Comparison of ENCODE assay signal across 10 cellular contexts in the genomic region with DNA sequence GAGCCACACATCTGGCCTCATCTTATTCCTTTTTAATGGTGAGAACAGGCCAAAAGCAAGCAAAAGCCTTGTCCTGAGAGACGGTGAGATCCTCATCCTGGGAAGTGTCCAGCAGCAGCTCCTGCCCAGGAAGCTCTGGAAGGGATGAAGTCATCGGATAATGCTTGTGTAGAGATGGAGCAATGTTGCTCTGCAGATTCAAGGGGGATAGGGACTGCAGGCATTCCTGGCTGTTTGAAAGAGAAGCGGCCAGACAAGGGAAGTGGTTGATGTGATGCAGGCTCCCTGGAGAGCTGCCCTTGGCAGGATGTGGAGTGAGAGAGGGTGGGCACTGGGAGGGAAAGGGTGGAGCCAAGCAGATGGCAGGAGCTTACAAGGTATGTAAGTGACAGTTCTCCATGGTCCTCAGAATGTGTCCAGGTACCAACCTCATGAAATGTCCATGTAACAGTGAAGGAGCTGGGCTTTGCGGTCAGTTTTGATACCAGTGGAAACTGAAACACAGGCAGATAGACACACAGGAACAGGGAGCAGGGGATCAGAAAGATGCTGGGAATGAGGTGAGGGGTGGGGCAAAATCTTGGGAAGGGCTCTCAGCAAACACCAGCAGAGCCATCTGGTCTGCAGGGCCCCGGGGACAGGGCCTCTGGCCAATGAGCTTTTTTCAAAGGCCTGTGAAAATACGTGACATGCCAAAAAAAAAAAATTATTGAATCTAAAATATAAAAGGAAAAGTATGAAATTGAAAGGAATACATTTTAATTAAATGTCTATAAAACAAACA. TPM values are rescaled to one million over a fixed set of nuclear protein-coding genes. Genes with fewer than 3 reads are reported as not detected.
DNase-seq lines count a peak whose midpoint lies in the region; ATAC-seq and TF ChIP-seq lines count a peak whose summit lies in the region.
"Had no signal": no experiment of that assay in that cellular context is flagged by ENCODE, and none has a peak within 500 bp of the region (broad histone marks: within the 10 kb centered on the region; RNA-seq: fewer than 3 reads in every experiment).

No MANE protein-coding gene starts in this region.

- H3K4me3 ChIP-seq in H7 (ENCODE audit: insufficient read depth, low read depth, low read length): no peak overlapping the region
- no peak overlapping the region for H3K4me3 ChIP-seq in gastroesophageal sphincter
- H3K4me3 ChIP-seq in gastrocnemius medialis: no peak overlapping the region
- H3K4me3 ChIP-seq: PC-9, suprapubic skin had no signal

- H3K27ac ChIP-seq in gastroesophageal sphincter (peak overlapping the region in 3 of 4 donors; percentile 62 to 75 (median 67)), gastrocnemius medialis (peak overlapping the region; percentile 14 to 41 (median 26))
- H3K27ac ChIP-seq: PC-9, suprapubic skin had no signal

- H3K27me3 ChIP-seq in H7 (ENCODE audit: control insufficient read depth, insufficient read depth, low read length) (no peaks in the 10 kb centered on the region), gastroesophageal sphincter (no peaks in the 10 kb centered on the region), gastrocnemius medialis (no peaks in the 10 kb centered on the region)
- H3K27me3 ChIP-seq: suprapubic skin had no signal

- intact Hi-C loops in gastrocnemius medialis (cut with DNase I; ENCODE audit: low total_unique reads): no loop called here

- WGBS in gastroesophageal sphincter (ENCODE audit: low coverage in 1 of 2), 2 donors: 31 to 39% methylated on average over 3 to 5 of the region's 6 CpGs

- in situ Hi-C loops in gastrocnemius medialis (cut with MboI; ENCODE audit: low sequenced_read_pairs in 4 of 4): loop anchor here (5.0 to 10.0 kb wide), 5 partner anchors 32 to 305 kb away; no protein-coding TSS in a partner anchor

- no peaks in the 10 kb centered on the region for H3K36me3 ChIP-seq in H7 (replicated peaks; ENCODE audit: control insufficient read depth, insufficient read depth, low read length)
- no peaks in the 10 kb centered on the region for H3K36me3 ChIP-seq in gastroesophageal sphincter
- H3K36me3 ChIP-seq in gastrocnemius medialis: no peaks in the 10 kb centered on the region
- H3K36me3 ChIP-seq: suprapubic skin had no signal

- peak; percentile 53 for DNase-seq in H7
- DNase-seq in gastrocnemius medialis: peak in 1 of 2 donors; percentile 18
- DNase-seq in ecto neural progenitor cell (ENCODE audit: low spot score): no peak
- DNase-seq in NCI-H774 (lab: John Stamatoyannopoulos, UW): no peak
- no peak for DNase-seq in SKM-1 treated with dmso at 0.1 percent for 144 hours (lab: John Stamatoyannopoulos, UW; ENCODE audit: unreplicated experiment)
- DNase-seq in OCI-M1 (lab: John Stamatoyannopoulos, UW): no peak
- DNase-seq: PC-9 had no signal

- TF ChIP-seq POLR2A in gastroesophageal sphincter (IDR thresholded peaks at IDR 0.05) (no peak), gastrocnemius medialis (IDR thresholded peaks at IDR 0.05) (no peak)

- H3K9me3 ChIP-seq in gastroesophageal sphincter (no peaks in the 10 kb centered on the region), gastrocnemius medialis (no peaks in the 10 kb centered on the region)
- H3K9me3 ChIP-seq: suprapubic skin had no signal

- TF ChIP-seq EP300 in gastroesophageal sphincter (IDR thresholded peaks at IDR 0.05): no peak

- no peak for TF ChIP-seq CTCF in gastroesophageal sphincter (IDR thresholded peaks at IDR 0.05)
- TF ChIP-seq CTCF in gastrocnemius medialis (IDR thresholded peaks at IDR 0.05 in 4 of 5, conservative IDR thresholded peaks at IDR 0.05 in 1 of 5): no peak

- peaks cover 8 to 40% (median 31%) of the 10 kb centered on the region in 3 donors for H3K4me1 ChIP-seq in gastroesophageal sphincter
- peaks cover 0 to 4% of the 10 kb centered on the region in 2 donors for H3K4me1 ChIP-seq in gastrocnemius medialis

- ATAC-seq in gastroesophageal sphincter (peak; percentile 85), gastrocnemius medialis (peak in 1 of 2 donors; percentile 47)

TF ChIP-seq in PFSK-1, 5 proteins besides CTCF, POLR2A, EP300 and RAD21:
- TF ChIP-seq TAF1 (IDR thresholded peaks at IDR 0.05; ENCODE audit: borderline replicate concordance, insufficient read depth, low read length): no peak
- peak in 1 of 2 experiments; percentile 49; a peak in 2 of 4 replicates for TF ChIP-seq REST (IDR thresholded peaks at IDR 0.05; ENCODE audit: insufficient read depth in 1 of 2, low read depth in 2 of 2, low read length in 2 of 2)
- peak; percentile 56 for TF ChIP-seq FOXP2 (optimal IDR thresholded peaks at IDR 0.05; ENCODE audit: borderline replicate concordance, extremely low read depth, extremely low read length, insufficient read depth)

RNA-seq across cellular contexts. Expression of gene LACTB, which starts 32.2 kb away (rescaled TPM):
- total RNA-seq in H7 (2014; rRNA removed; shearing (Covaris generic)): 14.0 and 19.2 TPM in 2 replicates
- 8.6 TPM for polyA plus RNA-seq in PFSK-1 (2012; ENCODE audit: insufficient read length, low read depth)
- total RNA-seq in gastroesophageal sphincter (10 to 100 TPM; 15.6 to 20.8 (median 17.3) TPM), gastrocnemius medialis (10 to 100 TPM; 35.4 to 41.1 (median 38.6) TPM)

RNA-seq across cellular contexts. Expression of gene TPM1, which starts 46.9 kb away (rescaled TPM):
- total RNA-seq in H7 (2014; rRNA removed; shearing (Covaris generic)): 274 and 292 TPM in 2 replicates
- 219 TPM for polyA plus RNA-seq in PFSK-1 (2012; ENCODE audit: insufficient read length, low read depth)
- total RNA-seq in gastroesophageal sphincter (1,000 to 10,000 TPM; 3,599 to 7,152 (median 6,397) TPM), gastrocnemius medialis (1,000 to 10,000 TPM in 1 of 4 donors, 100 to 1,000 TPM in 3; 656 to 1,383 (median 909) TPM)
